17 cellular contexts compared by ENCODE assay signal in the genomic region with DNA sequence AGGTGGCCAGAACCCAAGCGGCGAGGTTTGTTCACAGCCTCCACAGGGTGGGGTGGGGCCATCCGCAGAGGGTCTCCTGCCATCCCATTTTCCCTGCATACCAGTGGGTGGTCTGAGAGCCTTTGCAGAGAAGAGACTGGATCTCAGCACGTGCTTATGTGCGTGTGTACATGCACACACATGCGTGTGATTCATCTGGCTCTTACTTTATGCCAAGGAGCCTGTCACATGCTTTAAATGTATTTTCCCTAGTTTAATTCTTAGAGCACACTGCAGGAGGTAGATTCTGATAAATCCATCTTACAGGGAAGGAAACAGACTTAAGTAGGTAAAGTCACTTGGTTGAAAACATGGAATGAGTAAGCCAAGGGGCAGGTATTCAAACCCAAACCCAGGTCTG. TPM values are rescaled to one million over a fixed set of nuclear protein-coding genes. Genes with fewer than 3 reads are reported as not detected.
DNase-seq lines count a peak whose midpoint lies in the region; ATAC-seq, FAIRE-seq and TF ChIP-seq lines count a peak whose summit lies in the region.
"Had no signal": no experiment of that assay in that cellular context is flagged by ENCODE, and none has a peak within 500 bp of the region (broad histone marks: within the 10 kb centered on the region; RNA-seq: fewer than 3 reads in every experiment).

No MANE protein-coding gene starts in this region.

- H3K23ac ChIP-seq in mesenchymal stem cell (ENCODE audit: low read length in 2 of 2) = no peak overlapping the region

- H3K27ac ChIP-seq in coronary artery (peak overlapping the region; percentile 97), mesenchymal stem cell (ENCODE audit: low read length, poor library complexity, severe bottlenecking) (peak overlapping the region; percentile 49), transverse colon (peak overlapping the region; percentile 87 to 94 (median 92))

- TF ChIP-seq EP300 in transverse colon (IDR thresholded peaks at IDR 0.05; ENCODE audit: low read depth) = no peak

- no peak for TF ChIP-seq CTCF in coronary artery (IDR thresholded peaks at IDR 0.05)
- no peak for TF ChIP-seq CTCF in transverse colon (IDR thresholded peaks at IDR 0.05)

- H3K4me2 ChIP-seq in mesenchymal stem cell (ENCODE audit: low read length, poor library complexity, severe bottlenecking) = no peak overlapping the region

- intact Hi-C loops in activated CD4-positive, alpha-beta T cell treated with anti-CD3 and anti-CD28 coated beads, Interleukin-2, amount 10 ng/mL, durations not matched to agents 24 days and 14 days (cut with micrococcal nuclease) = no loop called here
- intact Hi-C loops in transverse colon (cut with DNase I; ENCODE audit: low total_unique reads) = no loop called here

- no peak overlapping the region for H4K8ac ChIP-seq in mesenchymal stem cell (ENCODE audit: low read length)

- peaks cover 63% of the 10 kb centered on the region for H3K4me1 Mint-ChIP-seq in activated CD4-positive, alpha-beta T cell treated with anti-CD3 and anti-CD28 coated beads, Interleukin-2, amount 10 ng/mL, durations not matched to agents 24 days and 14 days
- H3K4me1 Mint-ChIP-seq in T-cell = peaks cover 38 to 64% (median 54%) of the 10 kb centered on the region in 3 donors

- H2AFZ ChIP-seq in mesenchymal stem cell (ENCODE audit: low read depth, low read length) = no peak overlapping the region

- FAIRE-seq in H54 (lab: Jason Lieb, UNC) = no peak

- H4K91ac ChIP-seq in mesenchymal stem cell (ENCODE audit: low read length) = no peak overlapping the region

- H2AK5ac ChIP-seq in mesenchymal stem cell (ENCODE audit: low read length, severe bottlenecking) = no peak overlapping the region

- no peaks in the 10 kb centered on the region for H3K9me3 Mint-ChIP-seq in activated CD4-positive, alpha-beta T cell treated with anti-CD3 and anti-CD28 coated beads, Interleukin-2, amount 10 ng/mL, durations not matched to agents 24 days and 14 days
- no peaks in the 10 kb centered on the region for H3K9me3 Mint-ChIP-seq in T-cell

- no peak overlapping the region for H2BK12ac ChIP-seq in mesenchymal stem cell (ENCODE audit: low read length in 2 of 2)

- H3K27me3 ChIP-seq in mesenchymal stem cell (ENCODE audit: control insufficient read depth in 1 of 2, insufficient read depth in 1 of 2, low read length in 2 of 2) (no peaks in the 10 kb centered on the region), transverse colon (no peaks in the 10 kb centered on the region)

- H3K9ac ChIP-seq in mesenchymal stem cell (ENCODE audit: low read length) = no peak overlapping the region

- no peaks in the 10 kb centered on the region for H3K9me3 ChIP-seq in mesenchymal stem cell (ENCODE audit: control insufficient read depth, low read length)
- H3K9me3 ChIP-seq in transverse colon = no peaks in the 10 kb centered on the region

- H3K36me3 Mint-ChIP-seq in activated CD4-positive, alpha-beta T cell treated with anti-CD3 and anti-CD28 coated beads, Interleukin-2, amount 10 ng/mL, durations not matched to agents 24 days and 14 days (ENCODE audit: low read depth) = peaks cover 11% of the 10 kb centered on the region
- peaks cover 8% of the 10 kb centered on the region for H3K36me3 Mint-ChIP-seq in T-cell

- ATAC-seq in T-cell (replicated peaks in 1 of 4) = no peak
- ATAC-seq: left lobe of liver had no signal

- H3K4me1 ChIP-seq in mesenchymal stem cell (ENCODE audit: control insufficient read depth, insufficient read depth, low read depth, low read length) (peaks cover 71% of the 10 kb centered on the region), transverse colon (peaks cover 48 to 100% (median 93%) of the 10 kb centered on the region in 4 donors)

- H3K27me3 Mint-ChIP-seq in activated CD4-positive, alpha-beta T cell treated with anti-CD3 and anti-CD28 coated beads, Interleukin-2, amount 10 ng/mL, durations not matched to agents 24 days and 14 days = no peaks in the 10 kb centered on the region
- no peaks in the 10 kb centered on the region for H3K27me3 Mint-ChIP-seq in T-cell

- peak overlapping the region in 1 of 2 experiments; percentile 3 for H3K4ac ChIP-seq in mesenchymal stem cell (ENCODE audit: low read depth in 1 of 2, low read length in 2 of 2)

- H3K27ac Mint-ChIP-seq in activated CD4-positive, alpha-beta T cell treated with anti-CD3 and anti-CD28 coated beads, Interleukin-2, amount 10 ng/mL, durations not matched to agents 24 days and 14 days = peak overlapping the region; percentile 4
- no peak overlapping the region for H3K27ac Mint-ChIP-seq in T-cell

- H3K18ac ChIP-seq in mesenchymal stem cell (ENCODE audit: low read depth in 1 of 2, low read length in 2 of 2) = peak overlapping the region in 1 of 2 experiments; percentile 52

- H2BK120ac ChIP-seq in mesenchymal stem cell (ENCODE audit: low read depth, low read length) = no peak overlapping the region

- no peaks in the 10 kb centered on the region for H3K79me1 ChIP-seq in mesenchymal stem cell (replicated peaks; ENCODE audit: low read length, poor library complexity, severe bottlenecking)

- H2BK5ac ChIP-seq in mesenchymal stem cell (ENCODE audit: low read depth, low read length, poor library complexity, severe bottlenecking) = no peak overlapping the region

- in situ Hi-C loops in transverse colon (cut with MboI; ENCODE audit: low pct_ligation_motif_present in 1 of 4, low pct_unique_long_range_greater_than_20kb in 1 of 4, low sequenced_read_pairs in 3 of 4) = no loop called here

- POLR2A ChIA-PET in T-cell (lab: Charles Lee) = no interaction called here

- H3K4me3 ChIP-seq in coronary artery (no peak overlapping the region), mesenchymal stem cell (ENCODE audit: insufficient read depth in 1 of 2, low read depth in 1 of 2, low read length in 2 of 2) (no peak overlapping the region), transverse colon (no peak overlapping the region)

- CTCF ChIA-PET in T-cell (lab: Charles Lee) = no interaction called here

- H2BK15ac ChIP-seq in mesenchymal stem cell (ENCODE audit: low read depth, poor library complexity, severe bottlenecking) = no peak overlapping the region

- no peak for DNase-seq in activated CD4-positive, alpha-beta T cell treated with anti-CD3 and anti-CD28 coated beads, Interleukin-2, amount 10 ng/mL, durations not matched to agents 24 days and 14 days
- DNase-seq in activated CD4-positive, alpha-beta T cell treated with anti-CD3 and anti-CD28 coated beads, Interleukin-2, amount 50 U/mL, for 1 hour = no peak
- DNase-seq in coronary artery (ENCODE audit: low spot score) = no peak
- no peak for DNase-seq in mesenchymal stem cell
- no peak for DNase-seq in transverse colon
- DNase-seq in NCI-H2029 treated with DMSO at 0.1 percent for 48 hours (lab: John Stamatoyannopoulos, UW) = no peak
- no peak for DNase-seq in H54 (ENCODE audit: insufficient read length, low spot score)
- no peak for DNase-seq in T-cell
- DNase-seq: activated CD4-positive, alpha-beta T cell treated with anti-CD3 and anti-CD28 coated beads for 48 hours; activated gamma-delta T cell; cerebellar nuclear complex; DMS 273 treated with DMSO at 0.1 percent for 48 hours; NCI-H1436; NCI-H748 treated with DMSO at 0.1 percent for 48 hours; stimulated activated CD4-positive, alpha-beta T cell treated with anti-CD3 and anti-CD28 coated beads, Interleukin-1b, Interleukin-23, amount 100 ng/mL, for 48 hours; stimulated activated naive CD4-positive, alpha-beta T cell had no signal

- WGBS in mesenchymal stem cell = 98% methylated on average over 6 of the region's 6 CpGs
- 91 to 100% methylated on average over 4 to 6 of the region's 6 CpGs for WGBS in transverse colon (ENCODE audit: low coverage in 1 of 2), 2 donors

- TF ChIP-seq POLR2A in transverse colon (IDR thresholded peaks at IDR 0.05) (no peak), H54 (IDR thresholded peaks at IDR 0.05; ENCODE audit: low read depth, low read length) (no peak)

- no peak overlapping the region for H3K4me3 Mint-ChIP-seq in activated CD4-positive, alpha-beta T cell treated with anti-CD3 and anti-CD28 coated beads, Interleukin-2, amount 10 ng/mL, durations not matched to agents 24 days and 14 days
- no peak overlapping the region for H3K4me3 Mint-ChIP-seq in T-cell

- H3K36me3 ChIP-seq in mesenchymal stem cell (ENCODE audit: control insufficient read depth in 1 of 2, insufficient read depth in 2 of 2, low read depth in 1 of 2, low read length in 2 of 2) (peaks cover 40 to 71% of the 10 kb centered on the region in 2 experiments), transverse colon (peaks cover 0 to 2% (median 0%) of the 10 kb centered on the region in 4 donors)

- no peak overlapping the region for H3K14ac ChIP-seq in mesenchymal stem cell (ENCODE audit: low read length in 2 of 2)

RNA-seq across cellular contexts. Expression of gene CAPN12, which starts 47.1 kb away (rescaled TPM):
- 3.2 and 3.5 TPM in 2 replicates for total RNA-seq in activated CD4-positive, alpha-beta T cell treated with anti-CD3 and anti-CD28 coated beads, Interleukin-2, amount 10 ng/mL, durations not matched to agents 24 days and 14 days
- 1.6 TPM for polyA plus RNA-seq in mesenchymal stem cell (2013, experiment 1 of 2)
- 1.5 TPM for polyA plus RNA-seq in mesenchymal stem cell (2013, experiment 2 of 2)
- total RNA-seq in transverse colon (10 to 100 TPM in 2 of 4 donors, 1 to 10 TPM in 1, not detected in 1; 2.6 to 44.8 (median 14.4) TPM), T-cell (10 to 100 TPM in 2 of 5 donors, 1 to 10 TPM in 3; 2.5 to 13.8 (median 8.8) TPM)

RNA-seq across cellular contexts. Expression of gene ACTN4, which starts 49.7 kb away (rescaled TPM):
- 243 and 257 TPM in 2 replicates for total RNA-seq in activated CD4-positive, alpha-beta T cell treated with anti-CD3 and anti-CD28 coated beads, Interleukin-2, amount 10 ng/mL, durations not matched to agents 24 days and 14 days
- polyA plus RNA-seq in mesenchymal stem cell (2013, experiment 1 of 2) = 259 TPM
- 250 TPM for polyA plus RNA-seq in mesenchymal stem cell (2013, experiment 2 of 2)
- total RNA-seq in transverse colon = 1,000 to 10,000 TPM in 1 of 4 donors, 100 to 1,000 TPM in 3; 458 to 1,080 (median 723) TPM
- total RNA-seq in T-cell = 100 to 1,000 TPM in 4 of 5 donors, 10 to 100 TPM in 1; 100.0 to 201 (median 175) TPM
